In genomic region chr12:52391618-52392002, GRCh38 we compare ENCODE assay signal across 12 cellular contexts. TPM values are rescaled to one million over a fixed set of nuclear protein-coding genes. Genes with fewer than 3 reads are reported as not detected.
DNase-seq lines count a peak whose midpoint lies in the region; ATAC-seq and TF ChIP-seq lines count a peak whose summit lies in the region.
"Had no signal": no experiment of that assay in that cellular context is flagged by ENCODE, and none has a peak within 500 bp of the region (broad histone marks: within the 10 kb centered on the region; RNA-seq: fewer than 3 reads in every experiment).

No MANE protein-coding gene starts in this region.

- H3K9me3 Mint-ChIP-seq in chondrocyte (ENCODE audit: low read depth), result no peaks in the 10 kb centered on the region
- H3K9me3 Mint-ChIP-seq: WTC11 had no signal

- H3K27me3 Mint-ChIP-seq in chondrocyte (ENCODE audit: low read depth), result peaks cover 26% of the 10 kb centered on the region

- ATAC-seq in left lobe of liver (peak; percentile 31), GM18873 (IDR thresholded peaks at IDR 0.05; ENCODE audit: low FRiP score, unreplicated experiment) (no peak), HG02798 (IDR thresholded peaks at IDR 0.05; ENCODE audit: poor library complexity, unreplicated experiment) (no peak), HG03432 (IDR thresholded peaks at IDR 0.05; ENCODE audit: unreplicated experiment) (no peak)

- H3K36me3 Mint-ChIP-seq in chondrocyte (ENCODE audit: low read depth), result no peaks in the 10 kb centered on the region
- H3K36me3 Mint-ChIP-seq: WTC11 had no signal

- H3K4me1 Mint-ChIP-seq in chondrocyte (ENCODE audit: low read depth), result peaks cover 21% of the 10 kb centered on the region

- peak; percentile 36 for DNase-seq in A172 (ENCODE audit: low spot score)
- peak; percentile 76 for DNase-seq in NCI-H1105 treated with DMSO at 0.1 percent for 48 hours (lab: John Stamatoyannopoulos, UW)
- peak; percentile 67 for DNase-seq in astrocyte of the hippocampus (ENCODE audit: low read depth, low spot score)
- no peak for DNase-seq in left lobe of liver (ENCODE audit: low spot score)
- no peak for DNase-seq in chondrocyte (ENCODE audit: low spot score)
- DNase-seq: NCI-H510A treated with DMSO at 0.1 percent for 48 hours had no signal

- no peak overlapping the region for H3K27ac Mint-ChIP-seq in chondrocyte (ENCODE audit: unreplicated experiment)
- H3K27ac Mint-ChIP-seq: WTC11 had no signal

- no peak for TF ChIP-seq CTCF in chondrocyte (IDR thresholded peaks at IDR 0.05)

- no peak overlapping the region for H3K4me3 Mint-ChIP-seq in chondrocyte (ENCODE audit: unreplicated experiment)
- H3K4me3 Mint-ChIP-seq: WTC11 had no signal

RNA-seq across cellular contexts. Expression of gene KRT84, which starts 6.2 kb away (rescaled TPM):
- total RNA-seq in A172 (2014; rRNA removed; shearing (Covaris generic)), result not detected in 2 replicates
- not detected for total RNA-seq in left lobe of liver
- not detected in 3 replicates for total RNA-seq in chondrocyte
- total RNA-seq: cardiac muscle cell, upper lobe of left lung, WTC11 had no signal

RNA-seq across cellular contexts. Expression of gene KRT82, which starts 14.5 kb away (rescaled TPM):
- total RNA-seq in A172 (2014; rRNA removed; shearing (Covaris generic)), result not detected in 2 replicates
- not detected for total RNA-seq in left lobe of liver
- not detected in 3 replicates for total RNA-seq in chondrocyte
- total RNA-seq: cardiac muscle cell, upper lobe of left lung, WTC11 had no signal

RNA-seq across cellular contexts. Expression of gene KRT85, which starts 24.3 kb away (rescaled TPM):
- 0.05 TPM in 1 of 2 replicates, not detected in the other for total RNA-seq in A172 (2014; rRNA removed; shearing (Covaris generic))
- total RNA-seq in left lobe of liver, result not detected
- not detected in 3 replicates for total RNA-seq in chondrocyte
- total RNA-seq: upper lobe of left lung, WTC11 had no signal

RNA-seq across cellular contexts. Expression of gene KRT75, which starts 42.6 kb away (rescaled TPM):
- 0.07 TPM in 1 of 2 replicates, not detected in the other for total RNA-seq in A172 (2014; rRNA removed; shearing (Covaris generic))
- total RNA-seq in left lobe of liver (not detected), chondrocyte (not detected in 3 replicates)
- total RNA-seq: cardiac muscle cell, upper lobe of left lung, WTC11 had no signal

Comparison
In these comparisons a context has a peak if more than half of its experiments do, and no peak if none do; other contexts are left out.
1. DNase-seq: peak in A172 (single experiment), NCI-H1105 treated with DMSO at 0.1 percent for 48 hours (single experiment) and astrocyte of the hippocampus (single experiment); none in left lobe of liver (single experiment) and chondrocyte (single experiment).